Comparison of ENCODE assay signal across 8 cellular contexts in genomic region chr6:140441256-140441655, GRCh38.
DNase-seq lines count a peak whose midpoint lies in the region; ATAC-seq and TF ChIP-seq lines count a peak whose summit lies in the region.

No MANE protein-coding gene starts in this region.

- H3K27ac Mint-ChIP-seq in glutamatergic neuron (ENCODE audit: unreplicated experiment): no peak overlapping the region
- H3K27ac Mint-ChIP-seq in effector memory CD8-positive, alpha-beta T cell: no peak overlapping the region

- no peaks in the 10 kb centered on the region for H3K9me2 ChIP-seq in SK-N-SH

- TF ChIP-seq CTCF in SK-N-SH (IDR thresholded peaks at IDR 0.05) (peak; percentile 51), glutamatergic neuron (IDR thresholded peaks at IDR 0.05; ENCODE audit: partially characterized antibody, unreplicated experiment) (no peak)

- no peaks in the 10 kb centered on the region for H3K9me3 Mint-ChIP-seq in glutamatergic neuron (ENCODE audit: unreplicated experiment)
- no peaks in the 10 kb centered on the region for H3K9me3 Mint-ChIP-seq in effector memory CD8-positive, alpha-beta T cell

- POLR2A ChIA-PET in HEK293T (lab: Yijun Ruan, JAX) (no interaction called here), SK-N-SH (lab: Yijun Ruan, JAX) (no interaction called here)

- no peaks in the 10 kb centered on the region for H3K9me3 ChIP-seq in SK-N-SH
- no peaks in the 10 kb centered on the region for H3K9me3 ChIP-seq in MG63

- no peaks in the 10 kb centered on the region for H3K36me3 Mint-ChIP-seq in glutamatergic neuron (ENCODE audit: unreplicated experiment)
- no peaks in the 10 kb centered on the region for H3K36me3 Mint-ChIP-seq in effector memory CD8-positive, alpha-beta T cell (ENCODE audit: insufficient read depth)

- CTCF ChIA-PET in HEK293T (lab: Yijun Ruan, JAX) (interaction anchor here (0.7 to 1.1 kb wide), 2 partner anchors 401 to 1072 kb away, joined by 3 to 5 read pairs; no protein-coding TSS in a partner anchor), SK-N-SH (lab: Yijun Ruan, JAX) (interaction anchor here (0.6 to 2.0 kb wide), 10 partner anchors 9 to 1071 kb away, joined by 3 to 20 read pairs (median 4); no protein-coding TSS in a partner anchor)

- peak overlapping the region; percentile 68; the same call in 1 of the 2 replicates for H2AFZ ChIP-seq in SK-N-SH (ENCODE audit: low read depth)

- H3F3A ChIP-seq in SK-N-SH (replicated peaks; ENCODE audit: insufficient read depth): peaks cover 15% of the 10 kb centered on the region

- no peaks in the 10 kb centered on the region for H3K36me3 ChIP-seq in SK-N-SH (replicated peaks in 1 of 2; ENCODE audit: control insufficient read depth in 1 of 2, insufficient read depth in 2 of 2, low read length in 1 of 2)
- H3K36me3 ChIP-seq in MG63: no peaks in the 10 kb centered on the region

- TF ChIP-seq EP300 in SK-N-SH (IDR thresholded peaks at IDR 0.05; ENCODE audit: borderline replicate concordance in 1 of 2, low read depth in 1 of 2, low read length in 1 of 2): peak in 1 of 2 experiments; percentile 42; a peak in 1 of 4 replicates

- 73% methylated on average over 5 of the region's 6 CpGs for WGBS in SK-N-SH (ENCODE audit: low lambda C conversion rate)

- in situ Hi-C loops in Caki2 (cut with HindIII; ENCODE audit: low pct_unique_long_range_greater_than_20kb, low sequenced_read_pairs): no loop called here

- ATAC-seq in effector memory CD8-positive, alpha-beta T cell (replicated peaks): no peak
- no peak for ATAC-seq in HG03521 (IDR thresholded peaks at IDR 0.05; ENCODE audit: unreplicated experiment)

- H3K4me3 Mint-ChIP-seq in glutamatergic neuron (ENCODE audit: unreplicated experiment): no peak overlapping the region
- H3K4me3 Mint-ChIP-seq in effector memory CD8-positive, alpha-beta T cell: no peak overlapping the region

- intact Hi-C loops in posterior vena cava (cut with DNase I): no loop called here

- peak; percentile 87 for TF ChIP-seq RAD21 in SK-N-SH (IDR thresholded peaks at IDR 0.05; ENCODE audit: low read length)

- peaks cover 2 to 34% of the 10 kb centered on the region in 2 experiments; a peak in 3 of 4 replicates for H3K4me1 ChIP-seq in SK-N-SH (ENCODE audit: control insufficient read depth in 1 of 2, insufficient read depth in 2 of 2, low read depth in 1 of 2, low read length in 1 of 2)

- H3K9ac ChIP-seq in SK-N-SH: 0 out of 2 replicates have a peak overlapping the region, but pooled peaks have one; percentile 15

- peak overlapping the region; percentile 35 to 68; a peak in 3 of 4 replicates for H3K27ac ChIP-seq in SK-N-SH (ENCODE audit: low read depth in 2 of 2, low read length in 1 of 2)

- DNase-seq in Caki2 (ENCODE audit: low read depth) (peak; percentile 40), HEK293T (ENCODE audit: extremely low spot score) (peak; percentile 52), SK-N-SH (peak; percentile 11), glutamatergic neuron (peak; percentile 37), posterior vena cava (ENCODE audit: low spot score) (peak; percentile 80), MG63 (no peak)
- DNase-seq in effector memory CD8-positive, alpha-beta T cell: no peak

- H4K20me1 ChIP-seq in SK-N-SH (ENCODE audit: insufficient read depth): no peaks in the 10 kb centered on the region

- H3K4me1 Mint-ChIP-seq in glutamatergic neuron (ENCODE audit: low read depth, unreplicated experiment): peaks cover 2% of the 10 kb centered on the region
- H3K4me1 Mint-ChIP-seq in effector memory CD8-positive, alpha-beta T cell (ENCODE audit: low read depth in 2 of 2): no peaks in the 10 kb centered on the region

- H3K4me2 ChIP-seq in SK-N-SH: no peak overlapping the region

- no peaks in the 10 kb centered on the region for H3K79me2 ChIP-seq in SK-N-SH (ENCODE audit: insufficient read depth)

- H3K4me3 ChIP-seq in SK-N-SH (ENCODE audit: low read depth in 2 of 2, low read length in 1 of 2): no peak overlapping the region; a peak in 1 of 4 replicates
- H3K4me3 ChIP-seq in MG63: no peak overlapping the region

- H3K27me3 Mint-ChIP-seq in glutamatergic neuron (ENCODE audit: unreplicated experiment): no peaks in the 10 kb centered on the region
- H3K27me3 Mint-ChIP-seq in effector memory CD8-positive, alpha-beta T cell: no peaks in the 10 kb centered on the region

- H3K27me3 ChIP-seq in SK-N-SH (ENCODE audit: insufficient read depth): no peaks in the 10 kb centered on the region
- H3K27me3 ChIP-seq in MG63: no peaks in the 10 kb centered on the region

TF ChIP-seq in HEK293T, 16 proteins besides CTCF, POLR2A, EP300 and RAD21:
- no peak for TF ChIP-seq TARDBP (IDR thresholded peaks at IDR 0.05)
- no peak for TF ChIP-seq CTBP1 (IDR thresholded peaks at IDR 0.05; ENCODE audit: borderline replicate concordance)
- no peak for TF ChIP-seq FOXK2 (IDR thresholded peaks at IDR 0.05)
- no peak for TF ChIP-seq ARNT (IDR thresholded peaks at IDR 0.05)
- TF ChIP-seq BHLHE40 (IDR thresholded peaks at IDR 0.05; ENCODE audit: borderline replicate concordance): no peak
- TF ChIP-seq ELF4 (IDR thresholded peaks at IDR 0.05): no peak
- TF ChIP-seq ZNF384 (IDR thresholded peaks at IDR 0.05): no peak
- no peak for TF ChIP-seq NFRKB (IDR thresholded peaks at IDR 0.05)

TF ChIP-seq in SK-N-SH, 30 proteins besides CTCF, POLR2A, EP300 and RAD21:
- TF ChIP-seq TCF12 (IDR thresholded peaks at IDR 0.05) (peak; percentile 7; the same call in 1 of the 2 replicates), SMC3 (IDR thresholded peaks at IDR 0.05; ENCODE audit: low read depth, low read length) (peak; percentile 84), FOXM1 (IDR thresholded peaks at IDR 0.05; ENCODE audit: low read depth) (no peak), USF2 (IDR thresholded peaks at IDR 0.05; ENCODE audit: borderline replicate concordance, low read depth, low read length) (no peak)

Comparison
In these comparisons a context has a peak if more than half of its experiments do, and no peak if none do; other contexts are left out.
1. DNase-seq: peak in Caki2 (single experiment), HEK293T (single experiment), SK-N-SH (single experiment), glutamatergic neuron (single experiment) and posterior vena cava (single experiment); none in effector memory CD8-positive, alpha-beta T cell (0 of 3) and MG63 (single experiment).